ENCODE assay signal across 14 cellular contexts in the genomic region with DNA sequence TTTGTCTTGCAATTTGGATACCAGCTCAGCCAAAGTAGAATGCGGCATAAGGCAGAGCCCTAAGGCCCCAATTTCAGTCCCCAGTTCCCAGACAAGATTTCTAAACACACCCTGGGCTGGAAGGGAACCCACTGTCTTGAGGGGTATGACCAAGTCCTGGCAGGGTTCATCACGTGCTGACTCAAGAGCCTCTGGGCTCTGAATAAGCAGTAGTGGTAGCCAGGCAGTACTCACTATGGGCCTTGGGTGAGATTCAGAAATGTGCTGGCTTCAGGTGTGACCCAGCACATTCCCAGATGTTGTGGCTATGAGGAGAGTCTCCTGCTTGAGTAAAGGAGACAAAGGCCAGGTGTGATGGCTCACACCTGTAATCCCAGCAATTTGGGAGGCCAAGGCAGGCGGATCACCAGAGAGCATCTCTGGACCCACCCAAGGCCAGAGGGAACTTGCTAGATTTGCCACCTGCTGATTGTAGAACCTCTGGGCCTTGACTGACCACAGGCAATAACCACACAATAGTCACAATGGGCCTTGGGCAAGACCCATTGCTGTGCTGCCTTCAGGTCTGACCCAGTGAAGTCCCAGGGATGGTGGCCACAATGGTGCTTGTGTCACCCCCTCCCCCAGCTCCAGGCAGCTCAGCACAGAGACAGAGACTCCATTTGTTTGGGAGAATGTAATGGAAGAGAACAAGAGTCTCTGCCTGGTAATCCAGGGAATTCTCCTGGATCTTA.
A peak's percentile ranks its signal among the peaks of the same experiment; 100 is the strongest.
DNase-seq lines count a peak whose midpoint lies in the region; ATAC-seq and TF ChIP-seq lines count a peak whose summit lies in the region.
"Had no signal": no experiment of that assay in that cellular context is flagged by ENCODE, and none has a peak within 500 bp of the region (broad histone marks: within the 10 kb centered on the region; RNA-seq: fewer than 3 reads in every experiment).

No MANE protein-coding gene starts in this region.

- H3K4me1 Mint-ChIP-seq in activated naive CD8-positive, alpha-beta T cell treated with anti-CD3 and anti-CD28 coated beads, Interleukin-2, amount 50 U/mL, for 24 hours, result peaks cover 22% of the 10 kb centered on the region
- H3K4me1 Mint-ChIP-seq in naive thymus-derived CD8-positive, alpha-beta T cell, result peaks cover 34 to 53% (median 44%) of the 10 kb centered on the region in 4 donors

- H3K4me3 Mint-ChIP-seq in activated naive CD8-positive, alpha-beta T cell treated with anti-CD3 and anti-CD28 coated beads, Interleukin-2, amount 50 U/mL, for 24 hours, result no peak overlapping the region
- no peak overlapping the region for H3K4me3 Mint-ChIP-seq in naive thymus-derived CD8-positive, alpha-beta T cell
- H3K4me3 Mint-ChIP-seq: T-cell had no signal

- POLR2A ChIA-PET in naive thymus-derived CD8-positive, alpha-beta T cell (lab: Charles Lee), result no interaction called here

- H3K9me3 Mint-ChIP-seq in activated naive CD8-positive, alpha-beta T cell treated with anti-CD3 and anti-CD28 coated beads, Interleukin-2, amount 50 U/mL, for 24 hours, result no peaks in the 10 kb centered on the region
- no peaks in the 10 kb centered on the region for H3K9me3 Mint-ChIP-seq in naive thymus-derived CD8-positive, alpha-beta T cell
- H3K9me3 Mint-ChIP-seq: T-cell had no signal

- H3K36me3 Mint-ChIP-seq in activated naive CD8-positive, alpha-beta T cell treated with anti-CD3 and anti-CD28 coated beads, Interleukin-2, amount 50 U/mL, for 24 hours (ENCODE audit: low read depth), result peaks cover 62% of the 10 kb centered on the region
- H3K36me3 Mint-ChIP-seq in naive thymus-derived CD8-positive, alpha-beta T cell, result peaks cover 10 to 84% (median 21%) of the 10 kb centered on the region in 3 donors

- no peak for TF ChIP-seq POLR2A in erythroblast (IDR thresholded peaks at IDR 0.05; ENCODE audit: low read length)

- no peak for DNase-seq in activated naive CD8-positive, alpha-beta T cell treated with anti-CD3 and anti-CD28 coated beads, Interleukin-2, amount 50 U/mL, for 24 hours
- DNase-seq in naive thymus-derived CD8-positive, alpha-beta T cell, result no peak
- no peak for DNase-seq in stimulated activated CD4-positive, alpha-beta T cell treated with anti-CD3 and anti-CD28 coated beads, Interleukin-12 subunit alpha, Interleukin-12 subunit beta, amount 100 ng/mL, for 4 hours
- no peak for DNase-seq in erythroblast (lab: John Stamatoyannopoulos, UW)
- DNase-seq: activated CD4-positive, CD25-positive, alpha-beta regulatory T cell treated with anti-CD3 and anti-CD28 coated beads, Interleukin-2, amount 50 U/mL, for 72 hours; COR-L47; GOT3; NCI-H2029 treated with DMSO at 0.1 percent for 48 hours; NK-92 treated with Interleukin-12 subunit alpha and Interleukin-12 subunit beta, amount 100 ng/mL, for 24 hours; spleen; T-cell had no signal

- no peaks in the 10 kb centered on the region for H3K27me3 Mint-ChIP-seq in activated naive CD8-positive, alpha-beta T cell treated with anti-CD3 and anti-CD28 coated beads, Interleukin-2, amount 50 U/mL, for 24 hours
- H3K27me3 Mint-ChIP-seq in naive thymus-derived CD8-positive, alpha-beta T cell, result no peaks in the 10 kb centered on the region
- H3K27me3 Mint-ChIP-seq: T-cell had no signal

- peak; percentile 19 for ATAC-seq in GM21529 (IDR thresholded peaks at IDR 0.05; ENCODE audit: unreplicated experiment)
- ATAC-seq in HG03135 (IDR thresholded peaks at IDR 0.05; ENCODE audit: unreplicated experiment), result peak; percentile 42
- ATAC-seq in activated naive CD8-positive, alpha-beta T cell treated with anti-CD3 and anti-CD28 coated beads, Interleukin-2, amount 50 U/mL, for 24 hours, result peak; percentile 21
- ATAC-seq in naive thymus-derived CD8-positive, alpha-beta T cell, result no peak
- ATAC-seq in HG02973 (IDR thresholded peaks at IDR 0.05; ENCODE audit: unreplicated experiment), result no peak
- ATAC-seq: T-cell had no signal

- H3K27ac Mint-ChIP-seq in activated naive CD8-positive, alpha-beta T cell treated with anti-CD3 and anti-CD28 coated beads, Interleukin-2, amount 50 U/mL, for 24 hours, result peak overlapping the region; percentile 57
- H3K27ac Mint-ChIP-seq in naive thymus-derived CD8-positive, alpha-beta T cell, result peak overlapping the region in 7 of 10 donors; percentile 6 to 64 (median 61)

Comparison
In these comparisons a context has a peak if more than half of its experiments do, and no peak if none do; other contexts are left out.
1. ATAC-seq: peak in GM21529 (single experiment), HG03135 (single experiment) and activated naive CD8-positive, alpha-beta T cell treated with anti-CD3 and anti-CD28 coated beads, Interleukin-2, amount 50 U/mL, for 24 hours (single experiment); none in naive thymus-derived CD8-positive, alpha-beta T cell (0 of 2) and HG02973 (single experiment).